14 cellular contexts compared by ENCODE assay signal in genomic region chr4:145056325-145057130, GRCh38. TPM values are rescaled to one million over a fixed set of nuclear protein-coding genes. Genes with fewer than 3 reads are reported as not detected.
DNase-seq lines count a peak whose midpoint lies in the region; ATAC-seq, FAIRE-seq and TF ChIP-seq lines count a peak whose summit lies in the region.
"Had no signal": no experiment of that assay in that cellular context is flagged by ENCODE, and none has a peak within 500 bp of the region (broad histone marks: within the 10 kb centered on the region; RNA-seq: fewer than 3 reads in every experiment).

No MANE protein-coding gene starts in this region.

- no peak overlapping the region for H4K91ac ChIP-seq in mesenchymal stem cell (ENCODE audit: low read length)

- no peak overlapping the region for H3K4ac ChIP-seq in mesenchymal stem cell (ENCODE audit: low read depth in 1 of 2, low read length in 2 of 2)

- H3K27me3 Mint-ChIP-seq in activated T-helper 2 cell treated with anti-CD3 and anti-CD28 coated beads, Interferon-gamma antibody, Interleukin-2, Interleukin-4, amounts not matched to agents 10 μg/mL and 5 μg/mL and 100 μg/mL, durations not matched to agents 14 hours and 24 hours and 36 hours (ENCODE audit: low read depth) = no peaks in the 10 kb centered on the region
- no peaks in the 10 kb centered on the region for H3K27me3 Mint-ChIP-seq in HFFc6 (ENCODE audit: insufficient read depth)

- peaks cover 15% of the 10 kb centered on the region for H3K79me1 ChIP-seq in mesenchymal stem cell (replicated peaks; ENCODE audit: low read length, poor library complexity, severe bottlenecking)

- intact Hi-C loops in HepG2 (cut with micrococcal nuclease; ENCODE audit: unreplicated experiment) = no loop called here
- intact Hi-C loops in right lobe of liver (cut with DNase I) = loop anchor here in 1 of 2 donors (10.0 kb wide), 1 partner anchor 882 kb away; no protein-coding TSS in a partner anchor
- intact Hi-C loops in activated T-helper 2 cell treated with anti-CD3 and anti-CD28 coated beads, Interferon-gamma antibody, Interleukin-2, Interleukin-4, amounts not matched to agents 10 μg/mL and 5 μg/mL and 100 μg/mL, durations not matched to agents 14 hours and 24 hours and 36 hours (cut with micrococcal nuclease) = no loop called here
- intact Hi-C loops in OCI-LY7 (cut with micrococcal nuclease; ENCODE audit: unreplicated experiment) = no loop called here

- H2AK5ac ChIP-seq in mesenchymal stem cell (ENCODE audit: low read length, severe bottlenecking) = no peak overlapping the region

- no peak for TF ChIP-seq POLR2A in HepG2 (IDR thresholded peaks at IDR 0.05; ENCODE audit: insufficient read depth in 1 of 2, low read depth in 2 of 2, low read length in 2 of 2)
- no peak for TF ChIP-seq POLR2A in right lobe of liver (IDR thresholded peaks at IDR 0.05)
- no peak for TF ChIP-seq POLR2A in upper lobe of left lung (IDR thresholded peaks at IDR 0.05)

- H3K4me1 Mint-ChIP-seq in activated T-helper 2 cell treated with anti-CD3 and anti-CD28 coated beads, Interferon-gamma antibody, Interleukin-2, Interleukin-4, amounts not matched to agents 10 μg/mL and 5 μg/mL and 100 μg/mL, durations not matched to agents 14 hours and 24 hours and 36 hours (ENCODE audit: low read depth) = peaks cover 30% of the 10 kb centered on the region
- H3K4me1 Mint-ChIP-seq in HFFc6 (ENCODE audit: low read depth) = peaks cover 13% of the 10 kb centered on the region; the same call in 1 of the 2 replicates

- BruUV-seq in HepG2 (replicated peaks; lab: Mats Ljungman, UMichigan) (no TSS peak), OCI-LY7 (replicated peaks; lab: Mats Ljungman, UMichigan) (no TSS peak)

- DNase-seq in HepG2 (ENCODE audit: low spot score) (no peak), right lobe of liver (no peak), mesenchymal stem cell (no peak), OCI-LY7 (ENCODE audit: low spot score) (no peak), upper lobe of left lung (no peak), HFFc6 (no peak)
- no peak for DNase-seq in activated T-helper 2 cell treated with anti-CD3 and anti-CD28 coated beads, Interferon-gamma antibody, Interleukin-2, Interleukin-4, amounts not matched to agents 10 μg/mL and 5 μg/mL and 100 μg/mL, durations not matched to agents 14 hours and 24 hours and 36 hours (ENCODE audit: low spot score)
- DNase-seq: GF-D8, GM23248, NCI-H2107, NCI-H345, NCI-H69, PC-3 had no signal

- TF ChIP-seq RAD21 in HepG2 (CRISPR knock-in tag; IDR thresholded peaks at IDR 0.05) = no peak

- H3K9me3 ChIP-seq in HepG2 (ENCODE audit: low read length) = no peaks in the 10 kb centered on the region
- H3K9me3 ChIP-seq in right lobe of liver = no peaks in the 10 kb centered on the region
- no peaks in the 10 kb centered on the region for H3K9me3 ChIP-seq in mesenchymal stem cell (ENCODE audit: control insufficient read depth, low read length)
- no peaks in the 10 kb centered on the region for H3K9me3 ChIP-seq in OCI-LY7 (ENCODE audit: low read length)
- H3K9me3 ChIP-seq in upper lobe of left lung = no peaks in the 10 kb centered on the region
- H3K9me3 ChIP-seq: BLaER1 had no signal

- peak overlapping the region; percentile 68 for H2BK5ac ChIP-seq in mesenchymal stem cell (ENCODE audit: low read depth, low read length, poor library complexity, severe bottlenecking)

- H3K9me3 Mint-ChIP-seq in activated T-helper 2 cell treated with anti-CD3 and anti-CD28 coated beads, Interferon-gamma antibody, Interleukin-2, Interleukin-4, amounts not matched to agents 10 μg/mL and 5 μg/mL and 100 μg/mL, durations not matched to agents 14 hours and 24 hours and 36 hours = no peaks in the 10 kb centered on the region
- no peaks in the 10 kb centered on the region for H3K9me3 Mint-ChIP-seq in HFFc6

- H3K23ac ChIP-seq in mesenchymal stem cell (ENCODE audit: low read length in 2 of 2) = no peak overlapping the region

- H3K4me3 Mint-ChIP-seq in activated T-helper 2 cell treated with anti-CD3 and anti-CD28 coated beads, Interferon-gamma antibody, Interleukin-2, Interleukin-4, amounts not matched to agents 10 μg/mL and 5 μg/mL and 100 μg/mL, durations not matched to agents 14 hours and 24 hours and 36 hours (ENCODE audit: low read depth) = no peak overlapping the region
- H3K4me3 Mint-ChIP-seq in HFFc6 = no peak overlapping the region

- TF ChIP-seq EP300 in HepG2 (IDR thresholded peaks at IDR 0.05; ENCODE audit: low read depth in 2 of 2, low read length in 2 of 2) = no peak
- no peak for TF ChIP-seq EP300 in HepG2 (CRISPR knock-in tag; IDR thresholded peaks at IDR 0.05; ENCODE audit: borderline replicate concordance)
- TF ChIP-seq EP300 in upper lobe of left lung (IDR thresholded peaks at IDR 0.05) = no peak

- no peak overlapping the region for H3K9ac ChIP-seq in HepG2 (ENCODE audit: insufficient read depth, low read depth, low read length)
- no peak overlapping the region for H3K9ac ChIP-seq in mesenchymal stem cell (ENCODE audit: low read length)
- H3K9ac ChIP-seq: BLaER1, GM23248 had no signal

- no peak overlapping the region for H2AFZ ChIP-seq in HepG2 (ENCODE audit: low read length)
- no peak overlapping the region for H2AFZ ChIP-seq in mesenchymal stem cell (ENCODE audit: low read depth, low read length)
- no peak overlapping the region for H2AFZ ChIP-seq in OCI-LY7 (ENCODE audit: low read length)
- H2AFZ ChIP-seq: GM23248 had no signal

- CTCF ChIA-PET in HepG2 (lab: Yijun Ruan, JAX; ENCODE audit: low intra/inter-chr PET ratio, low total read pairs) (no interaction called here), OCI-LY7 (lab: Charles Lee; ENCODE audit: unreplicated experiment) (no interaction called here)

- H3K14ac ChIP-seq in mesenchymal stem cell (ENCODE audit: low read length in 2 of 2) = no peak overlapping the region

- 97% methylated on average over 6 of the region's 6 CpGs for WGBS in HepG2 (ENCODE audit: low lambda C conversion rate)
- 100% methylated on average over 5 of the region's 6 CpGs for WGBS in right lobe of liver (ENCODE audit: insufficient coverage, low coverage, low lambda C conversion rate, missing lambda C conversion rate)
- 95% methylated on average over 4 of the region's 6 CpGs for WGBS in mesenchymal stem cell
- WGBS in upper lobe of left lung, 2 donors = 93% methylated on average over 6 of the region's 6 CpGs

- POLR2A ChIA-PET in HepG2 (lab: Yijun Ruan, JAX) = no interaction called here
- POLR2A ChIA-PET in OCI-LY7 (lab: Charles Lee) = interaction anchor here (1.8 kb wide), 1 partner anchor 10 kb away, joined by 5 read pairs; no protein-coding TSS in a partner anchor

- H3K4me3 ChIP-seq in HepG2 (replicated peaks in 1 of 3; ENCODE audit: insufficient read depth in 1 of 3, low read depth in 2 of 3, low read length in 3 of 3) = no peak overlapping the region
- no peak overlapping the region for H3K4me3 ChIP-seq in right lobe of liver
- no peak overlapping the region for H3K4me3 ChIP-seq in mesenchymal stem cell (ENCODE audit: insufficient read depth in 1 of 2, low read depth in 1 of 2, low read length in 2 of 2)
- H3K4me3 ChIP-seq in OCI-LY7 (ENCODE audit: low read depth, low read length, poor library complexity, severe bottlenecking) = no peak overlapping the region
- H3K4me3 ChIP-seq in upper lobe of left lung = no peak overlapping the region
- H3K4me3 ChIP-seq: BLaER1, GM23248 had no signal

- FAIRE-seq in HepG2 (lab: Jason Lieb, UNC) = no peak

- peaks cover 3% of the 10 kb centered on the region for H3K79me2 ChIP-seq in HepG2 (ENCODE audit: insufficient read depth, low read length)
- H3K79me2 ChIP-seq in OCI-LY7 (ENCODE audit: insufficient read depth, low read depth, low read length) = peaks cover 5% of the 10 kb centered on the region; the same call in 1 of the 2 replicates

- no peak overlapping the region for H3K4me2 ChIP-seq in HepG2 (ENCODE audit: low read depth, low read length)
- H3K4me2 ChIP-seq in mesenchymal stem cell (ENCODE audit: low read length, poor library complexity, severe bottlenecking) = no peak overlapping the region
- no peak overlapping the region for H3K4me2 ChIP-seq in OCI-LY7 (ENCODE audit: low read length)
- H3K4me2 ChIP-seq: BLaER1 had no signal

- H3K36me3 ChIP-seq in HepG2 (replicated peaks in 1 of 2; ENCODE audit: control insufficient read depth in 1 of 2, insufficient read depth in 2 of 2, low read length in 2 of 2) (no peaks in the 10 kb centered on the region), right lobe of liver (no peaks in the 10 kb centered on the region), mesenchymal stem cell (ENCODE audit: control insufficient read depth in 1 of 2, insufficient read depth in 2 of 2, low read depth in 1 of 2, low read length in 2 of 2) (peaks cover 3 to 4% of the 10 kb centered on the region in 2 experiments), OCI-LY7 (ENCODE audit: insufficient read depth, low read length) (peaks cover 7% of the 10 kb centered on the region; the same call in 1 of the 2 replicates), upper lobe of left lung (no peaks in the 10 kb centered on the region)

- H2BK120ac ChIP-seq in mesenchymal stem cell (ENCODE audit: low read depth, low read length) = no peak overlapping the region

- ATAC-seq in HepG2 = no peak
- ATAC-seq in right lobe of liver = no peak
- ATAC-seq in upper lobe of left lung (ENCODE audit: low FRiP score in 2 of 2) = no peak
- ATAC-seq: PC-3 had no signal

- H3K27ac Mint-ChIP-seq in activated T-helper 2 cell treated with anti-CD3 and anti-CD28 coated beads, Interferon-gamma antibody, Interleukin-2, Interleukin-4, amounts not matched to agents 10 μg/mL and 5 μg/mL and 100 μg/mL, durations not matched to agents 14 hours and 24 hours and 36 hours = peak overlapping the region; percentile 60
- no peak overlapping the region for H3K27ac Mint-ChIP-seq in HFFc6

- H3K36me3 Mint-ChIP-seq in activated T-helper 2 cell treated with anti-CD3 and anti-CD28 coated beads, Interferon-gamma antibody, Interleukin-2, Interleukin-4, amounts not matched to agents 10 μg/mL and 5 μg/mL and 100 μg/mL, durations not matched to agents 14 hours and 24 hours and 36 hours (ENCODE audit: low read depth) = peaks cover 16% of the 10 kb centered on the region
- H3K36me3 Mint-ChIP-seq in HFFc6 (ENCODE audit: low read depth) = peaks cover 7% of the 10 kb centered on the region

- no peak for TF ChIP-seq CTCF in HepG2 (CRISPR knock-in tag; IDR thresholded peaks at IDR 0.05)
- no peak for TF ChIP-seq CTCF in right lobe of liver (IDR thresholded peaks at IDR 0.05)
- TF ChIP-seq CTCF in OCI-LY7 (conservative IDR thresholded peaks at IDR 0.05; ENCODE audit: low read length) = no peak
- no peak for TF ChIP-seq CTCF in upper lobe of left lung (IDR thresholded peaks at IDR 0.05)
- TF ChIP-seq CTCF in HFFc6 (IDR thresholded peaks at IDR 0.05) = no peak

- H4K20me1 ChIP-seq in HepG2 (ENCODE audit: insufficient read depth, low read length) (no peaks in the 10 kb centered on the region), OCI-LY7 (ENCODE audit: insufficient read depth, low read length) (no peaks in the 10 kb centered on the region)
- H4K20me1 ChIP-seq: BLaER1 had no signal

- in situ Hi-C loops in HepG2 (cut with HindIII; ENCODE audit: extremely low pct_ligation_motif_present, low pct_unique_long_range_greater_than_20kb) = no loop called here

- H2BK12ac ChIP-seq in mesenchymal stem cell (ENCODE audit: low read length in 2 of 2) = no peak overlapping the region

- H3K9me2 ChIP-seq in OCI-LY7 (ENCODE audit: insufficient read depth, low read length) = no peaks in the 10 kb centered on the region

- H3K18ac ChIP-seq in mesenchymal stem cell (ENCODE audit: low read depth in 1 of 2, low read length in 2 of 2) = no peak overlapping the region

- H3K4me1 ChIP-seq in HepG2 (ENCODE audit: insufficient read depth, low read length) = no peaks in the 10 kb centered on the region
- H3K4me1 ChIP-seq in right lobe of liver = no peaks in the 10 kb centered on the region
- no peaks in the 10 kb centered on the region for H3K4me1 ChIP-seq in mesenchymal stem cell (ENCODE audit: control insufficient read depth, insufficient read depth, low read depth, low read length)
- H3K4me1 ChIP-seq in OCI-LY7 (ENCODE audit: insufficient read depth, low read length, poor library complexity, severe bottlenecking) = no peaks in the 10 kb centered on the region
- no peaks in the 10 kb centered on the region for H3K4me1 ChIP-seq in upper lobe of left lung
- H3K4me1 ChIP-seq: BLaER1 had no signal

- H2BK15ac ChIP-seq in mesenchymal stem cell (ENCODE audit: low read depth, poor library complexity, severe bottlenecking) = no peak overlapping the region

- H3K27ac ChIP-seq in HepG2 (ENCODE audit: extremely low read length, insufficient read depth, low read length) (no peak overlapping the region), right lobe of liver (no peak overlapping the region), mesenchymal stem cell (ENCODE audit: low read length, poor library complexity, severe bottlenecking) (no peak overlapping the region), OCI-LY7 (ENCODE audit: low read depth, low read length, poor library complexity, severe bottlenecking) (no peak overlapping the region), upper lobe of left lung (no peak overlapping the region)
- H3K27ac ChIP-seq: BLaER1, GM23248 had no signal

- no peak overlapping the region for H4K8ac ChIP-seq in mesenchymal stem cell (ENCODE audit: low read length)

- H3K27me3 ChIP-seq in HepG2 (ENCODE audit: control insufficient read depth in 1 of 2, insufficient read depth in 2 of 2, low read length in 2 of 2) = no peaks in the 10 kb centered on the region
- H3K27me3 ChIP-seq in right lobe of liver = no peaks in the 10 kb centered on the region
- no peaks in the 10 kb centered on the region for H3K27me3 ChIP-seq in mesenchymal stem cell (ENCODE audit: control insufficient read depth in 1 of 2, insufficient read depth in 1 of 2, low read length in 2 of 2)
- no peaks in the 10 kb centered on the region for H3K27me3 ChIP-seq in upper lobe of left lung
- H3K27me3 ChIP-seq: BLaER1 had no signal

RNA-seq across cellular contexts. Expression of gene ANAPC10, which starts 41.5 kb away (rescaled TPM):
- 32.7 and 37.8 TPM in 2 replicates for total RNA-seq in HepG2 (2016; rRNA removed; fragmentation: Illumina TruSeq; extraction: Trizol)
- 14.9 and 19.5 TPM in 2 replicates for total RNA-seq in HepG2 (2016; cell fraction: cytosol; rRNA removed; fragmentation: Illumina TruSeq; extraction: Trizol; ENCODE audit: low read depth)
- 31.2 and 41.0 TPM in 2 replicates for total RNA-seq in HepG2 (2016; cell fraction: insoluble cytoplasmic fraction; rRNA removed; fragmentation: Illumina TruSeq; extraction: Trizol)
- 14.4 and 18.0 TPM in 2 replicates for total RNA-seq in HepG2 (2016; cell fraction: membrane; rRNA removed; fragmentation: Illumina TruSeq; extraction: Trizol)
- total RNA-seq in HepG2 (2016; cell fraction: nucleus; rRNA removed; fragmentation: Illumina TruSeq; extraction: Trizol) = 29.5 and 32.6 TPM in 2 replicates
- 16.8 and 21.9 TPM in 2 replicates for polyA plus RNA-seq in HepG2 (2011; rRNA removed)
- polyA plus RNA-seq in HepG2 (2011; cell fraction: cytosol; rRNA removed) = 11.0 and 15.0 TPM in 2 replicates
- polyA plus RNA-seq in HepG2 (2011; cell fraction: nucleus; rRNA removed) = 8.3 and 8.9 TPM in 2 replicates
- polyA plus RNA-seq in HepG2 (2012) = 14.6 and 14.9 TPM in 2 replicates
- 6.7 and 8.5 TPM in 2 replicates for polyA plus RNA-seq in HepG2 (2016; cell fraction: cytosol; fragmentation: Illumina TruSeq; extraction: Trizol; ENCODE audit: low read depth)
- polyA plus RNA-seq in HepG2 (2016; cell fraction: insoluble cytoplasmic fraction; fragmentation: Illumina TruSeq; extraction: Trizol; ENCODE audit: low read depth) = 40.9 and 44.2 TPM in 2 replicates
- polyA plus RNA-seq in HepG2 (2016; cell fraction: membrane; fragmentation: Illumina TruSeq; extraction: Trizol; ENCODE audit: low read depth) = 9.6 and 10.1 TPM in 2 replicates
- 24.6 and 26.7 TPM in 2 replicates for polyA plus RNA-seq in HepG2 (2016; cell fraction: nucleus; fragmentation: Illumina TruSeq; extraction: Trizol; ENCODE audit: insufficient read depth, low read depth)
- polyA minus RNA-seq in HepG2 (2011; rRNA and poly(A)+ RNA removed; ENCODE audit: low replicate concordance) = 11.6 and 12.2 TPM in 2 replicates
- 6.0 and 6.2 TPM in 2 replicates for polyA minus RNA-seq in HepG2 (2011; cell fraction: cytosol; rRNA and poly(A)+ RNA removed)
- polyA minus RNA-seq in HepG2 (2011; cell fraction: nucleus; rRNA and poly(A)+ RNA removed) = 47.3 and 50.1 TPM in 2 replicates
- total RNA-seq in right lobe of liver = 10 to 100 TPM in 1 of 6 experiments, 1 to 10 TPM in 5; 6.0 to 13.0 (median 8.3) TPM
- total RNA-seq in activated T-helper 2 cell treated with anti-CD3 and anti-CD28 coated beads, Interferon-gamma antibody, Interleukin-2, Interleukin-4, amounts not matched to agents 10 μg/mL and 5 μg/mL and 100 μg/mL, durations not matched to agents 14 hours and 24 hours and 36 hours = 28.0 and 29.4 TPM in 2 replicates
- 15.9 TPM for polyA plus RNA-seq in mesenchymal stem cell (2013, experiment 1 of 2)
- 16.4 TPM for polyA plus RNA-seq in mesenchymal stem cell (2013, experiment 2 of 2)
- 34.1 and 46.1 TPM in 2 replicates for total RNA-seq in OCI-LY7 (2014; rRNA removed; shearing (Covaris generic))
- 31.6 and 39.2 TPM in 2 replicates for total RNA-seq in OCI-LY7 (2022)
- 10 to 100 TPM in 5 of 6 donors, 1 to 10 TPM in 1; 8.7 to 50.6 (median 27.8) TPM for total RNA-seq in upper lobe of left lung
- total RNA-seq in HFFc6 (2021; fragmentation: NEBNext Ultra II Directional; extraction: Animal tissue kit (Norgen Biotek cat#: 25700)) = 10 to 100 TPM; 16.3 to 20.0 (median 18.0) TPM

RNA-seq across cellular contexts. Expression of gene ABCE1, which starts 41.6 kb away (rescaled TPM):
- total RNA-seq in HepG2 (2016; rRNA removed; fragmentation: Illumina TruSeq; extraction: Trizol) = 139 and 226 TPM in 2 replicates
- 12.4 and 15.6 TPM in 2 replicates for total RNA-seq in HepG2 (2016; cell fraction: cytosol; rRNA removed; fragmentation: Illumina TruSeq; extraction: Trizol; ENCODE audit: low read depth)
- 135 and 236 TPM in 2 replicates for total RNA-seq in HepG2 (2016; cell fraction: insoluble cytoplasmic fraction; rRNA removed; fragmentation: Illumina TruSeq; extraction: Trizol)
- 35.0 and 36.7 TPM in 2 replicates for total RNA-seq in HepG2 (2016; cell fraction: membrane; rRNA removed; fragmentation: Illumina TruSeq; extraction: Trizol)
- total RNA-seq in HepG2 (2016; cell fraction: nucleus; rRNA removed; fragmentation: Illumina TruSeq; extraction: Trizol) = 101 TPM in 2 replicates
- polyA plus RNA-seq in HepG2 (2011; rRNA removed) = 50.4 and 50.8 TPM in 2 replicates
- polyA plus RNA-seq in HepG2 (2011; cell fraction: cytosol; rRNA removed) = 29.9 and 40.2 TPM in 2 replicates
- 46.4 and 64.4 TPM in 2 replicates for polyA plus RNA-seq in HepG2 (2011; cell fraction: nucleus; rRNA removed)
- 51.4 and 68.4 TPM in 2 replicates for polyA plus RNA-seq in HepG2 (2012)
- 3.5 and 3.9 TPM in 2 replicates for polyA plus RNA-seq in HepG2 (2016; cell fraction: cytosol; fragmentation: Illumina TruSeq; extraction: Trizol; ENCODE audit: low read depth)
- 137 and 143 TPM in 2 replicates for polyA plus RNA-seq in HepG2 (2016; cell fraction: insoluble cytoplasmic fraction; fragmentation: Illumina TruSeq; extraction: Trizol; ENCODE audit: low read depth)
- 12.4 and 15.0 TPM in 2 replicates for polyA plus RNA-seq in HepG2 (2016; cell fraction: membrane; fragmentation: Illumina TruSeq; extraction: Trizol; ENCODE audit: low read depth)
- 82.6 and 86.1 TPM in 2 replicates for polyA plus RNA-seq in HepG2 (2016; cell fraction: nucleus; fragmentation: Illumina TruSeq; extraction: Trizol; ENCODE audit: insufficient read depth, low read depth)
- polyA minus RNA-seq in HepG2 (2011; rRNA and poly(A)+ RNA removed; ENCODE audit: low replicate concordance) = 44.6 and 47.2 TPM in 2 replicates
- polyA minus RNA-seq in HepG2 (2011; cell fraction: cytosol; rRNA and poly(A)+ RNA removed) = 35.7 and 42.2 TPM in 2 replicates
- 80.1 and 90.1 TPM in 2 replicates for polyA minus RNA-seq in HepG2 (2011; cell fraction: nucleus; rRNA and poly(A)+ RNA removed)
- total RNA-seq in right lobe of liver = 10 to 100 TPM; 14.4 to 57.7 (median 28.9) TPM
- 162 and 173 TPM in 2 replicates for total RNA-seq in activated T-helper 2 cell treated with anti-CD3 and anti-CD28 coated beads, Interferon-gamma antibody, Interleukin-2, Interleukin-4, amounts not matched to agents 10 μg/mL and 5 μg/mL and 100 μg/mL, durations not matched to agents 14 hours and 24 hours and 36 hours
- polyA plus RNA-seq in mesenchymal stem cell (2013, experiment 1 of 2) = 38.8 TPM
- polyA plus RNA-seq in mesenchymal stem cell (2013, experiment 2 of 2) = 40.4 TPM
- 108 and 119 TPM in 2 replicates for total RNA-seq in OCI-LY7 (2014; rRNA removed; shearing (Covaris generic))
- 97.3 and 111 TPM in 2 replicates for total RNA-seq in OCI-LY7 (2022)
- total RNA-seq in upper lobe of left lung = 10 to 100 TPM; 13.7 to 86.5 (median 39.2) TPM
- total RNA-seq in HFFc6 (2021; fragmentation: NEBNext Ultra II Directional; extraction: Animal tissue kit (Norgen Biotek cat#: 25700)) = 10 to 100 TPM; 80.9 to 95.1 (median 86.0) TPM
